19 cellular contexts compared by ENCODE assay signal in genomic region chr16:89811321-89811720, GRCh38. TPM values are rescaled to one million over a fixed set of nuclear protein-coding genes. Genes with fewer than 3 reads are reported as not detected.
DNase-seq lines count a peak whose midpoint lies in the region; ATAC-seq, FAIRE-seq and TF ChIP-seq lines count a peak whose summit lies in the region.
"Had no signal": no experiment of that assay in that cellular context is flagged by ENCODE, and none has a peak within 500 bp of the region (broad histone marks: within the 10 kb centered on the region; RNA-seq: fewer than 3 reads in every experiment).

No MANE protein-coding gene starts in this region.

- no peak overlapping the region for H3K27ac ChIP-seq in GM12878 (ENCODE audit: control insufficient read depth, insufficient read depth)
- H3K27ac ChIP-seq in CD8-positive, alpha-beta memory T cell (ENCODE audit: low read depth, low read length) = no peak overlapping the region
- no peak overlapping the region for H3K27ac ChIP-seq in adrenal gland
- H3K27ac ChIP-seq: hepatocyte, upper lobe of right lung had no signal

- in situ Hi-C loops in GM12878 (cut with MboI) = no loop called here

- no peak overlapping the region for H2AFZ ChIP-seq in GM12878 (ENCODE audit: control insufficient read depth, low read depth, low read length)
- H2AFZ ChIP-seq: hepatocyte had no signal

- no peak overlapping the region for H3K27ac Mint-ChIP-seq in CD8-positive, alpha-beta memory T cell
- H3K27ac Mint-ChIP-seq: activated naive CD4-positive, alpha-beta T cell treated with anti-CD3 and anti-CD28 coated beads for 36 hours had no signal

- DNase-seq in COLO668 (lab: John Stamatoyannopoulos, UW; ENCODE audit: unreplicated experiment) (peak; percentile 88), GM12865 (ENCODE audit: low read depth) (peak; percentile 29), NCI-H345 treated with DMSO at 0.1 percent for 48 hours (lab: John Stamatoyannopoulos, UW; ENCODE audit: unreplicated experiment) (peak; percentile 6), GM12878 (ENCODE audit: low read depth, low spot score) (no peak), DMS153 treated with DMSO at 0.1 percent for 48 hours (lab: John Stamatoyannopoulos, UW; ENCODE audit: unreplicated experiment) (no peak), adrenal gland (no peak)
- DNase-seq in CD8-positive, alpha-beta memory T cell = no peak
- DNase-seq: activated naive CD4-positive, alpha-beta T cell treated with anti-CD3 and anti-CD28 coated beads for 36 hours; activated T-cell treated with anti-CD3 and anti-CD28 coated beads, Interleukin-2, amount 50 U/mL, for 48 hours; NCI-H1694; NCI-H526 treated with DMSO at 0.1 percent for 48 hours; stimulated activated CD8-positive, alpha-beta memory T cell treated with anti-CD3 and anti-CD28 coated beads, Interleukin-4, amount 100 ng/mL, for 48 hours; T1000; upper lobe of right lung had no signal

- TF ChIP-seq RAD21 in GM12878 (IDR thresholded peaks at IDR 0.05; ENCODE audit: insufficient read depth, low read depth, low read length) = no peak

- no peak for TF ChIP-seq POLR2A in GM12878 (IDR thresholded peaks at IDR 0.05; ENCODE audit: low read depth, low read length)
- no peak for TF ChIP-seq POLR2A in adrenal gland (IDR thresholded peaks at IDR 0.05)

- H3K4me1 ChIP-seq in GM12878 (ENCODE audit: control insufficient read depth, insufficient read depth, low read length) (peaks cover 5% of the 10 kb centered on the region), adrenal gland (replicated peaks in 1 of 2) (peaks cover 0 to 5% of the 10 kb centered on the region in 2 donors)
- peaks cover 6% of the 10 kb centered on the region for H3K4me1 ChIP-seq in CD8-positive, alpha-beta memory T cell (ENCODE audit: insufficient read depth, low read length)

- H3K9me3 ChIP-seq in GM12878 (replicated peaks; ENCODE audit: control insufficient read depth, insufficient read depth, low read length) (no peaks in the 10 kb centered on the region), adrenal gland (replicated peaks in 1 of 3) (no peaks in the 10 kb centered on the region)
- H3K9me3 ChIP-seq in CD8-positive, alpha-beta memory T cell (ENCODE audit: low read length) = no peaks in the 10 kb centered on the region
- H3K9me3 ChIP-seq: upper lobe of right lung had no signal

- WGBS in GM12878 (ENCODE audit: insufficient coverage, insufficient replicate concordance, low lambda C conversion rate, missing lambda C conversion rate) = 25% methylated on average over 2 of the region's 2 CpGs
- WGBS in adrenal gland, 4 donors = 88 to 96% (median 91%) methylated on average over 2 of the region's 2 CpGs

- peaks cover 0 to 4% (median 0%) of the 10 kb centered on the region in 3 donors for H3K4me1 Mint-ChIP-seq in CD8-positive, alpha-beta memory T cell

- H3K79me2 ChIP-seq in GM12878 (ENCODE audit: control insufficient read depth, insufficient read depth, low read length) = peaks cover 25% of the 10 kb centered on the region

- intact Hi-C loops in GM12878 (cut with micrococcal nuclease; ENCODE audit: unreplicated experiment) (no loop called here), adrenal gland (cut with DNase I) (no loop called here)

- H3K36me3 ChIP-seq in GM12878 (ENCODE audit: control insufficient read depth in 2 of 2, insufficient read depth in 2 of 2, low read length in 1 of 2) (peaks cover 0 to 4% of the 10 kb centered on the region in 2 experiments; a peak in 1 of 4 replicates), adrenal gland (replicated peaks in 1 of 2) (no peaks in the 10 kb centered on the region)
- H3K36me3 ChIP-seq in CD8-positive, alpha-beta memory T cell (ENCODE audit: insufficient read depth, low read length) = no peaks in the 10 kb centered on the region
- H3K36me3 ChIP-seq: upper lobe of right lung had no signal

- H3K9me3 Mint-ChIP-seq in CD8-positive, alpha-beta memory T cell = no peaks in the 10 kb centered on the region
- H3K9me3 Mint-ChIP-seq: activated naive CD4-positive, alpha-beta T cell treated with anti-CD3 and anti-CD28 coated beads for 36 hours had no signal

- H3K27me3 ChIP-seq in GM12878 (replicated peaks in 1 of 2; ENCODE audit: control insufficient read depth in 2 of 2, insufficient read depth in 2 of 2, low read length in 1 of 2) = no peaks in the 10 kb centered on the region
- no peaks in the 10 kb centered on the region for H3K27me3 ChIP-seq in CD8-positive, alpha-beta memory T cell (ENCODE audit: insufficient read depth, low read length, poor library complexity, severe bottlenecking)
- no peaks in the 10 kb centered on the region for H3K27me3 ChIP-seq in adrenal gland
- H3K27me3 ChIP-seq: hepatocyte, upper lobe of right lung had no signal

- POLR2A ChIA-PET in GM12878 (lab: Charles Lee) = interaction anchor here (0.8 to 1.7 kb wide), 3 partner anchors 21 to 62 kb away, joined by 3 read pairs; partner anchors contain the start of gene TCF25
- POLR2A ChIA-PET in CD8-positive, alpha-beta memory T cell (lab: Charles Lee) = no interaction called here

- 0 out of 2 replicates have a peak overlapping the region, but pooled peaks have one; percentile 26 for H3K4me2 ChIP-seq in GM12878 (ENCODE audit: control insufficient read depth, insufficient read depth)
- H3K4me2 ChIP-seq: hepatocyte had no signal

- no peak overlapping the region for H3K9ac ChIP-seq in GM12878 (ENCODE audit: control insufficient read depth, insufficient read depth, low read length)

- H3K36me3 Mint-ChIP-seq in CD8-positive, alpha-beta memory T cell = no peaks in the 10 kb centered on the region

- ATAC-seq in GM12878 (peak; percentile 44), GM21825 (IDR thresholded peaks at IDR 0.05; ENCODE audit: unreplicated experiment) (no peak)
- ATAC-seq: HepG2, right cardiac atrium, upper lobe of right lung had no signal

- RAD21 ChIA-PET in GM12878 (lab: Charles Lee; ENCODE audit: unreplicated experiment) = interaction anchor here (1.2 kb wide), 1 partner anchor 52 kb away, joined by 3 read pairs; no protein-coding TSS in a partner anchor

- TF ChIP-seq CTCF in GM12865 (IDR thresholded peaks at IDR 0.05; ENCODE audit: insufficient read depth, low read depth, low read length, missing control alignments) = no peak
- no peak for TF ChIP-seq CTCF in GM12878 (IDR thresholded peaks at IDR 0.05 in 2 of 3, conservative IDR thresholded peaks at IDR 0.05 in 1 of 3; ENCODE audit: control insufficient read depth in 2 of 3, extremely low read depth in 1 of 3, insufficient read depth in 1 of 3, low read depth in 3 of 3, low read length in 3 of 3)
- TF ChIP-seq CTCF in adrenal gland (IDR thresholded peaks at IDR 0.05) = no peak

- no peak for FAIRE-seq in GM12878 (lab: Jason Lieb, UNC)
- FAIRE-seq: HepG2 had no signal

- H3K4me3 Mint-ChIP-seq in CD8-positive, alpha-beta memory T cell = no peak overlapping the region
- H3K4me3 Mint-ChIP-seq: activated naive CD4-positive, alpha-beta T cell treated with anti-CD3 and anti-CD28 coated beads for 36 hours had no signal

- H3K27me3 Mint-ChIP-seq in CD8-positive, alpha-beta memory T cell = no peaks in the 10 kb centered on the region

- SMC1A ChIA-PET in GM12878 (lab: Charles Lee; ENCODE audit: uncharacterized antibody, unreplicated experiment) = interaction anchor here (1.1 kb wide), 1 partner anchor 50 kb away, joined by 3 read pairs; no protein-coding TSS in a partner anchor

- BruUV-seq in GM12878 (replicated peaks; lab: Mats Ljungman, UMichigan) = no TSS peak

- H4K20me1 ChIP-seq in GM12878 (ENCODE audit: control insufficient read depth, insufficient read depth) = no peaks in the 10 kb centered on the region

- CTCF ChIA-PET in GM12878 (lab: Yijun Ruan, JAX) = interaction anchor here (0.8 to 2.1 kb wide), 5 partner anchors 9 to 105 kb away, joined by 3 to 15 read pairs (median 5); no protein-coding TSS in a partner anchor
- CTCF ChIA-PET in CD8-positive, alpha-beta memory T cell (lab: Charles Lee) = no interaction called here

- TF ChIP-seq EP300 in GM12878 (IDR thresholded peaks at IDR 0.05; ENCODE audit: borderline replicate concordance in 1 of 2, control insufficient read depth in 1 of 2, low read depth in 2 of 2, low read length in 2 of 2) = no peak

- H3K4me3 ChIP-seq in GM12865 (ENCODE audit: low read depth, low read length) (no peak overlapping the region), GM12878 (no peak overlapping the region), adrenal gland (no peak overlapping the region)
- H3K4me3 ChIP-seq in CD8-positive, alpha-beta memory T cell (ENCODE audit: low read length) = no peak overlapping the region
- H3K4me3 ChIP-seq: hepatocyte, lung, upper lobe of right lung had no signal

RNA-seq across cellular contexts. Expression of gene FANCA, which starts 5.1 kb away (rescaled TPM):
- total RNA-seq in GM12878 (2013; cell fraction: nucleolus; rRNA removed) = 206 and 230 TPM in 2 replicates
- total RNA-seq in GM12878 (2014; rRNA removed) = 46.8 and 57.7 TPM in 2 replicates
- total RNA-seq in GM12878 (2014; rRNA removed; fragmentation: Illumina TruSeq; extraction: Trizol) = 32.0 and 32.1 TPM in 2 replicates
- total RNA-seq in GM12878 (2021) = 64.3 and 84.5 TPM in 2 replicates
- 19.4 TPM for polyA plus RNA-seq in GM12878 (2011; ENCODE audit: low read depth)
- 35.5 and 57.6 TPM in 2 replicates for polyA plus RNA-seq in GM12878 (2011; rRNA removed)
- 58.6 and 71.9 TPM in 2 replicates for polyA plus RNA-seq in GM12878 (2011; cell fraction: cytosol; rRNA removed)
- 314 and 366 TPM in 2 replicates for polyA plus RNA-seq in GM12878 (2011; cell fraction: nucleus; rRNA removed)
- polyA plus RNA-seq in GM12878 (2012) = 28.7 and 32.6 TPM in 2 replicates
- 30.6 and 54.3 TPM in 2 replicates for polyA plus RNA-seq in GM12878 (2014; fragmentation: Illumina TruSeq; extraction: Trizol)
- 1 to 10 TPM; 4.7 to 6.9 TPM for polyA plus RNA-seq in GM12878 (2014; fragmentation: Nextera tagmentation; extraction: Ambion mirVana)
- polyA plus RNA-seq in GM12878 (2014; rRNA removed) = 79.6 and 95.9 TPM in 2 replicates
- polyA plus RNA-seq in GM12878 (2016; fragmentation: Nextera tagmentation; extraction: Ambion mirVana) = 10 to 100 TPM; 50.4 to 53.4 TPM
- polyA minus RNA-seq in GM12878 (2011; rRNA and poly(A)+ RNA removed) = 86.9 and 95.3 TPM in 2 replicates
- 32.7 and 34.4 TPM in 2 replicates for polyA minus RNA-seq in GM12878 (2011; cell fraction: cytosol; rRNA and poly(A)+ RNA removed)
- 98.0 and 181 TPM in 2 replicates for polyA minus RNA-seq in GM12878 (2011; cell fraction: nucleus; rRNA and poly(A)+ RNA removed)
- 10 to 100 TPM; 88.0 to 94.0 TPM for total RNA-seq in CD8-positive, alpha-beta memory T cell
- polyA plus RNA-seq in CD8-positive, alpha-beta memory T cell = 10.8 TPM
- 1 to 10 TPM; 1.6 to 9.7 (median 3.1) TPM for total RNA-seq in adrenal gland
- 1 to 10 TPM; 2.3 to 7.8 (median 4.7) TPM for polyA plus RNA-seq in adrenal gland

RNA-seq across cellular contexts. Expression of gene SPIRE2, which starts 17.0 kb away (rescaled TPM):
- total RNA-seq in GM12878 (2013; cell fraction: nucleolus; rRNA removed) = 0.64 and 1.8 TPM in 2 replicates
- total RNA-seq in GM12878 (2014; rRNA removed) = 0.05 and 0.23 TPM in 2 replicates
- total RNA-seq in GM12878 (2014; rRNA removed; fragmentation: Illumina TruSeq; extraction: Trizol) = 0.27 and 0.32 TPM in 2 replicates
- total RNA-seq in GM12878 (2021) = 0.35 and 0.64 TPM in 2 replicates
- not detected for polyA plus RNA-seq in GM12878 (2011; ENCODE audit: low read depth)
- polyA plus RNA-seq in GM12878 (2011; rRNA removed) = 0.04 TPM in 1 of 2 replicates, not detected in the other
- polyA plus RNA-seq in GM12878 (2011; cell fraction: cytosol; rRNA removed) = 0.10 TPM in 1 of 2 replicates, not detected in the other
- 0.37 TPM in 2 replicates for polyA plus RNA-seq in GM12878 (2011; cell fraction: nucleus; rRNA removed)
- polyA plus RNA-seq in GM12878 (2012) = 0.15 and 0.17 TPM in 2 replicates
- polyA plus RNA-seq in GM12878 (2014; fragmentation: Illumina TruSeq; extraction: Trizol) = 0.46 and 0.52 TPM in 2 replicates
- under 1 TPM; 0.03 to 0.18 TPM for polyA plus RNA-seq in GM12878 (2014; fragmentation: Nextera tagmentation; extraction: Ambion mirVana)
- polyA plus RNA-seq in GM12878 (2014; rRNA removed) = 0.05 and 0.28 TPM in 2 replicates
- under 1 TPM in 1 of 2 experiments, not detected in 1; 0.56 TPM for polyA plus RNA-seq in GM12878 (2016; fragmentation: Nextera tagmentation; extraction: Ambion mirVana)
- polyA minus RNA-seq in GM12878 (2011; rRNA and poly(A)+ RNA removed) = 0.67 TPM in 1 of 2 replicates, not detected in the other
- polyA minus RNA-seq in GM12878 (2011; cell fraction: cytosol; rRNA and poly(A)+ RNA removed) = 0.40 and 1.2 TPM in 2 replicates
- 0.12 and 0.67 TPM in 2 replicates for polyA minus RNA-seq in GM12878 (2011; cell fraction: nucleus; rRNA and poly(A)+ RNA removed)
- 1 to 10 TPM in 1 of 2 experiments, under 1 TPM in 1; 0.37 to 1.4 TPM for total RNA-seq in CD8-positive, alpha-beta memory T cell
- polyA plus RNA-seq in CD8-positive, alpha-beta memory T cell = 0.18 TPM
- total RNA-seq in adrenal gland = 10 to 100 TPM in 1 of 8 donors, 1 to 10 TPM in 7; 2.8 to 14.4 (median 4.4) TPM
- 10 to 100 TPM in 1 of 3 donors, 1 to 10 TPM in 2; 2.8 to 14.2 (median 7.8) TPM for polyA plus RNA-seq in adrenal gland

Comparison
In these comparisons a context has a peak if more than half of its experiments do, and no peak if none do; other contexts are left out.
1. DNase-seq: peak in COLO668 (single experiment), GM12865 (single experiment) and NCI-H345 treated with DMSO at 0.1 percent for 48 hours (single experiment); none in GM12878 (single experiment), DMS153 treated with DMSO at 0.1 percent for 48 hours (single experiment), CD8-positive, alpha-beta memory T cell (0 of 5) and adrenal gland (0 of 7).